ENCODE assay signal across 8 cellular contexts in the genomic region with DNA sequence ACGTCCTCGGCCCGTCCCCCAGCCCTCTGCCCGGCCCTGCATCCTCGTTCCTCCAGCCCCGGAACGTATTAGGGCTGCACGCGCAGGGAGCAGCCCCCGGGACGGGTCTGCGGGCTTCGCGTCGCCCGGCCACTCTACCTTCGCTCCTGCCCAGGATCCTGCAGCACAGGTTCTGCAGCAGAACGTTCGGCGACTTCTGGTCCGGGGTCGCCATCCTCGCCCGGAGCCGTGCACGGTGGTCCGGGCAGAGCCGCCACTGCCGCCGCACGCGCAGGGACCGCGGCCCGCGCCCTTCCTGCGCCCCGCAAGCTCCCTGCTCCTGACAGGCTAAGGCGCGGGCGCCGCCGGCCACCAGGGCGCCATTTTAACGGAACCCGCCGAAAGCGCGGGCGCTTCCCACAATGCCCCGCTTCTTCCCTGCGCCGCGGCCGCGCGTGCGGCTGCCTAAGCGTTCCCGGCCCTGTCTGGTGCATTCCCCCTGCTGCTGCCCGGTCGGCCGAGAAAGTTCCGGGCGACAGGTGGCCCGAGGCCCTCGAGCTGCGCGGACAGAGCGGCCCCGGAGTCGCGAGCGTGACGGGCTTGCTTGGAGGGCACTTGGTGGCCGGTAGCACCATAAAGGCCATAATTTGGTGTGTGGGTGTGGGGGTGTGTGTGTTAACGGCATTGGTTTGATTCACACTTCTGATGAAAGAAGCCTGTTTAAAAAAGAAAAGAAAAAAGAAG. TPM values are rescaled to one million over a fixed set of nuclear protein-coding genes. Genes with fewer than 3 reads are reported as not detected.
A peak's percentile ranks its signal among the peaks of the same experiment; 100 is the strongest.
DNase-seq lines count a peak whose midpoint lies in the region; TF ChIP-seq lines count a peak whose summit lies in the region.

A gene with protein sequence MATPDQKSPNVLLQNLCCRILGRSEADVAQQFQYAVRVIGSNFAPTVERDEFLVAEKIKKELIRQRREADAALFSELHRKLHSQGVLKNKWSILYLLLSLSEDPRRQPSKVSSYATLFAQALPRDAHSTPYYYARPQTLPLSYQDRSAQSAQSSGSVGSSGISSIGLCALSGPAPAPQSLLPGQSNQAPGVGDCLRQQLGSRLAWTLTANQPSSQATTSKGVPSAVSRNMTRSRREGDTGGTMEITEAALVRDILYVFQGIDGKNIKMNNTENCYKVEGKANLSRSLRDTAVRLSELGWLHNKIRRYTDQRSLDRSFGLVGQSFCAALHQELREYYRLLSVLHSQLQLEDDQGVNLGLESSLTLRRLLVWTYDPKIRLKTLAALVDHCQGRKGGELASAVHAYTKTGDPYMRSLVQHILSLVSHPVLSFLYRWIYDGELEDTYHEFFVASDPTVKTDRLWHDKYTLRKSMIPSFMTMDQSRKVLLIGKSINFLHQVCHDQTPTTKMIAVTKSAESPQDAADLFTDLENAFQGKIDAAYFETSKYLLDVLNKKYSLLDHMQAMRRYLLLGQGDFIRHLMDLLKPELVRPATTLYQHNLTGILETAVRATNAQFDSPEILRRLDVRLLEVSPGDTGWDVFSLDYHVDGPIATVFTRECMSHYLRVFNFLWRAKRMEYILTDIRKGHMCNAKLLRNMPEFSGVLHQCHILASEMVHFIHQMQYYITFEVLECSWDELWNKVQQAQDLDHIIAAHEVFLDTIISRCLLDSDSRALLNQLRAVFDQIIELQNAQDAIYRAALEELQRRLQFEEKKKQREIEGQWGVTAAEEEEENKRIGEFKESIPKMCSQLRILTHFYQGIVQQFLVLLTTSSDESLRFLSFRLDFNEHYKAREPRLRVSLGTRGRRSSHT (minus strand): TSS at position 387 of the 723 bp plus-strand sequence. CDS start 173 bp downstream, at position 214.

- no peaks in the 10 kb centered on the region for H3K27me3 ChIP-seq in GM23248 (replicated peaks; ENCODE audit: insufficient read depth)
- H3K27me3 ChIP-seq in neural progenitor cell, result no peaks in the 10 kb centered on the region
- no peaks in the 10 kb centered on the region for H3K27me3 ChIP-seq in stomach smooth muscle (ENCODE audit: control insufficient read depth in 1 of 2, insufficient read depth in 2 of 2, low read length in 2 of 2)

- peaks cover 20% of the 10 kb centered on the region for H3K4me1 Mint-ChIP-seq in neural progenitor cell

- H3K79me2 ChIP-seq in GM23248 (ENCODE audit: insufficient read depth), result peaks cover 42% of the 10 kb centered on the region
- H3K79me2 ChIP-seq in neural progenitor cell (ENCODE audit: low read depth), result peaks cover 49% of the 10 kb centered on the region

- TF ChIP-seq CTCF in foreskin fibroblast (IDR thresholded peaks at IDR 0.05; ENCODE audit: low read depth, low read length) (no peak), neural progenitor cell (IDR thresholded peaks at IDR 0.05) (peak; percentile 11)

- peaks cover 9% of the 10 kb centered on the region for H3F3A ChIP-seq in GM23248 (ENCODE audit: insufficient read depth)
- peaks cover 20% of the 10 kb centered on the region for H3F3A ChIP-seq in neural progenitor cell (ENCODE audit: low read depth)

- H3K27ac ChIP-seq in GM23248 (peak within 1 kb of the TSS; percentile 84), neural progenitor cell (peak within 1 kb of the TSS; percentile 53), stomach smooth muscle (ENCODE audit: low read length) (peak within 1 kb of the TSS; percentile 90)

- H3K9ac ChIP-seq in GM23248, result peak within 1 kb of the TSS; percentile 90
- H3K9ac ChIP-seq in neural progenitor cell, result peak within 1 kb of the TSS; percentile 58
- peak within 1 kb of the TSS; percentile 87 to 97 for H3K9ac ChIP-seq in stomach smooth muscle (ENCODE audit: low read length in 2 of 2)

- no peaks in the 10 kb centered on the region for H4K20me1 ChIP-seq in GM23248 (ENCODE audit: insufficient read depth)
- H4K20me1 ChIP-seq in neural progenitor cell (ENCODE audit: low read depth), result peaks cover 14% of the 10 kb centered on the region

- H3K4me3 Mint-ChIP-seq in neural progenitor cell, result peak within 1 kb of the TSS; percentile 98

- H3K9me3 Mint-ChIP-seq in neural progenitor cell, result no peaks in the 10 kb centered on the region

- peak within 1 kb of the TSS; percentile 95 for H2AFZ ChIP-seq in GM23248
- peak within 1 kb of the TSS; percentile 89 for H2AFZ ChIP-seq in neural progenitor cell (replicated peaks)

- H3K36me3 ChIP-seq in GM23248 (ENCODE audit: low read depth), result no peaks in the 10 kb centered on the region
- H3K36me3 ChIP-seq in neural progenitor cell, result no peaks in the 10 kb centered on the region
- peaks cover 0 to 2% of the 10 kb centered on the region in 2 donors for H3K36me3 ChIP-seq in stomach smooth muscle (ENCODE audit: control insufficient read depth in 2 of 2, insufficient read depth in 2 of 2, low read length in 2 of 2)

- peak; percentile 82 for DNase-seq in EL
- DNase-seq in GM23248, result peak; percentile 95
- peak; percentile 82 for DNase-seq in LHCN-M2 (ENCODE audit: low read depth)
- DNase-seq in SIG-M5 treated with dmso at 0.1 percent for 504 hours (lab: John Stamatoyannopoulos, UW; ENCODE audit: unreplicated experiment), result peak; percentile 83
- peak; percentile 67 for DNase-seq in activated gamma-delta T cell treated with Interleukin-2 at 50 U/mL for 16 hours
- peak; percentile 86 to 96 for DNase-seq in foreskin fibroblast
- DNase-seq in neural progenitor cell (ENCODE audit: low spot score), result peak; percentile 89

- in situ Hi-C loops in GM23248 (cut with MboI), result no loop called here

- no peaks in the 10 kb centered on the region for H3K9me2 ChIP-seq in GM23248 (ENCODE audit: insufficient read depth)

- H3K9me3 ChIP-seq in GM23248 (ENCODE audit: low read depth), result no peaks in the 10 kb centered on the region
- H3K9me3 ChIP-seq in neural progenitor cell (ENCODE audit: low read depth), result no peaks in the 10 kb centered on the region
- H3K9me3 ChIP-seq in stomach smooth muscle (ENCODE audit: control insufficient read depth in 2 of 2, low read length in 2 of 2), result no peaks in the 10 kb centered on the region

- H3K4me2 ChIP-seq in GM23248 (ENCODE audit: unreplicated experiment) (peak within 1 kb of the TSS; percentile 89), neural progenitor cell (peak within 1 kb of the TSS; percentile 92)

- peaks cover 7% of the 10 kb centered on the region; the same call in 1 of the 2 replicates for H3K4me1 ChIP-seq in GM23248 (ENCODE audit: insufficient read depth)
- peaks cover 8% of the 10 kb centered on the region for H3K4me1 ChIP-seq in neural progenitor cell
- H3K4me1 ChIP-seq in stomach smooth muscle (ENCODE audit: control insufficient read depth, insufficient read depth, low read length), result peaks cover 17% of the 10 kb centered on the region

- H3K27ac Mint-ChIP-seq in neural progenitor cell, result peak within 1 kb of the TSS; percentile 95

- peak within 1 kb of the TSS; percentile 80 for H3K4me3 ChIP-seq in GM23248
- H3K4me3 ChIP-seq in foreskin fibroblast (ENCODE audit: low read depth in 1 of 2, low read length in 2 of 2), result peak within 1 kb of the TSS; percentile 88 to 89
- H3K4me3 ChIP-seq in neural progenitor cell, result peak within 1 kb of the TSS; percentile 78
- peak within 1 kb of the TSS; percentile 71 to 95 for H3K4me3 ChIP-seq in stomach smooth muscle (ENCODE audit: low read length in 2 of 2)

- peaks cover 3% of the 10 kb centered on the region for H3K27me3 Mint-ChIP-seq in neural progenitor cell (ENCODE audit: insufficient read depth, low read depth)

- H3K36me3 Mint-ChIP-seq in neural progenitor cell, result peaks cover 26% of the 10 kb centered on the region

- 1% methylated on average over 75 of the region's 77 CpGs for WGBS in GM23248 (ENCODE audit: low coverage in 1 of 2, low lambda C conversion rate in 2 of 2, missing lambda C conversion rate in 2 of 2), 2 experiments

RNA-seq across cellular contexts. Expression of the gene that starts here (rescaled TPM):
- total RNA-seq in GM23248 (2014; rRNA removed; shearing (Covaris generic)), result 12.0 TPM in 2 replicates
- polyA plus RNA-seq in GM23248 (2016; fragmentation: Nextera tagmentation; extraction: Ambion mirVana), result 12.2 and 13.1 TPM in 2 replicates
- total RNA-seq in LHCN-M2 (2014; rRNA removed) (15.6 and 21.4 TPM in 2 replicates), neural progenitor cell (ENCODE audit: low replicate concordance) (33.6 and 34.6 TPM in 2 replicates)
- 10.0 TPM for polyA plus RNA-seq in LHCN-M2 (2012)

Comparison
In these comparisons a context has a peak if more than half of its experiments do, and no peak if none do; other contexts are left out.
1. Peak in every context shown above with its lines: DNase-seq, H3K4me3 ChIP-seq and H3K27ac ChIP-seq.